ENCODE assay signal across 1 cellular context in genomic region chr14:93894992-93895391, GRCh38.
A peak's percentile ranks its signal among the peaks of the same experiment; 100 is the strongest.
TF ChIP-seq lines count a peak whose summit lies in the region.

No MANE protein-coding gene starts in this region.

TF ChIP-seq in H1, 55 proteins besides CTCF, POLR2A, EP300 and RAD21:
- TF ChIP-seq MAX (IDR thresholded peaks at IDR 0.05) (peak; percentile 83), SUZ12 (IDR thresholded peaks at IDR 0.05; ENCODE audit: low read length) (no peak), E2F6 (IDR thresholded peaks at IDR 0.05) (peak; percentile 32; the same call in 1 of the 2 replicates)
